8 cellular contexts compared by ENCODE assay signal in the genomic region with DNA sequence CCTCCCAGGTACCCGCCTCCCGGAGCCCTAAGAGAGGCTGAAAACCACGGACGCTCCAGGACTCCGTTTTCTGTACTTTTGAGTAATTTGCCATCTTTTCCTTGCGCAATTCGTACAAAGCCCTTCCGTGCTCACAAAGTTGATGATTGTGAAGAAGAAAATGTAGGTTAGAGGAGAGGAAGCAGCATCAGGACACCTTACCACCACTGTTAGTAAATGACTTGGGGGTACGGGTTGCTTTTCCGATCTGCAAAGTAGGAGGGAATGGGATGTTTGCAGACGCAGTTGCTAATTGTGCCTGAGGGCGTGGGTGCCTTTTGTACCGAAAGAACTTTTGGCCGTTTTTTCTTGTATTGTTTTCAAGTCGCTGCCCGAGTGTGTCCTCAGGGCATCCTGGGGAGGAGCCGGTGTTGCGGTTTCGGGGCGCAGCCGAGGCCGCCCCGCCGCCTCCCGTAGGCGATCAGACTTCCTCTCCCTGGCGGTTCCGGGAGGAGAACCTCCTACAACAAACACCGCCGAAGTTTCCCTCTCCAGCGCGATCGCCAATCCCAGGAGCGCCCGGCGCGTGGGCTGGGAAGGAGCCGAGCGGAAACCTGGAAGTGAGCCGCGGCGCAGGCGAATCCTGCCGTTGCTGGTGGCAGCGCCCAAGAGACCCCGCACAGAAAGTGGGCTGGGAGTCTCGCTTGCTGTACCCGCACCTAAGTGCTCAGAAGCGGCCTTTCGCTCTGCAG. TPM values are rescaled to one million over a fixed set of nuclear protein-coding genes. Genes with fewer than 3 reads are reported as not detected.
DNase-seq lines count a peak whose midpoint lies in the region; ATAC-seq, FAIRE-seq and TF ChIP-seq lines count a peak whose summit lies in the region.

No MANE protein-coding gene starts in this region.

- no peak for DNase-seq in CD8-positive, alpha-beta T cell
- DNase-seq in HS-5 (ENCODE audit: low read depth): peak; percentile 39
- peak; percentile 6 for DNase-seq in activated CD8-positive, alpha-beta T cell treated with anti-CD3 and anti-CD28 coated beads for 36 hours
- peak; percentile 51 to 55 for DNase-seq in frontal cortex (ENCODE audit: low spot score in 2 of 2)
- peak; percentile 20 for DNase-seq in neural crest cell (ENCODE audit: low read depth, low spot score)
- no peak for DNase-seq in NCI-H128 (lab: John Stamatoyannopoulos, UW; ENCODE audit: unreplicated experiment)
- no peak for DNase-seq in NCI-H187 (lab: John Stamatoyannopoulos, UW)

- no peak for ATAC-seq in CD8-positive, alpha-beta T cell
- no peak for ATAC-seq in activated CD8-positive, alpha-beta T cell treated with anti-CD3 and anti-CD28 coated beads for 36 hours
- ATAC-seq in GM21737 (IDR thresholded peaks at IDR 0.05; ENCODE audit: unreplicated experiment): no peak

- H3K9me3 Mint-ChIP-seq in CD8-positive, alpha-beta T cell: no peaks in the 10 kb centered on the region
- H3K9me3 Mint-ChIP-seq in activated CD8-positive, alpha-beta T cell treated with anti-CD3 and anti-CD28 coated beads for 36 hours: no peaks in the 10 kb centered on the region
- no peaks in the 10 kb centered on the region for H3K9me3 Mint-ChIP-seq in neural crest cell

- CTCF ChIA-PET in CD8-positive, alpha-beta T cell (lab: Charles Lee): no interaction called here
- CTCF ChIA-PET in activated CD8-positive, alpha-beta T cell treated with anti-CD3 and anti-CD28 coated beads for 36 hours (lab: Charles Lee): no interaction called here

- H3K4me1 ChIP-seq in CD8-positive, alpha-beta T cell (ENCODE audit: insufficient read depth, low read length): peaks cover 11% of the 10 kb centered on the region

- H3K4me1 Mint-ChIP-seq in CD8-positive, alpha-beta T cell (ENCODE audit: low read depth): peaks cover 17% of the 10 kb centered on the region
- H3K4me1 Mint-ChIP-seq in activated CD8-positive, alpha-beta T cell treated with anti-CD3 and anti-CD28 coated beads for 36 hours (ENCODE audit: low read depth): peaks cover 19% of the 10 kb centered on the region
- H3K4me1 Mint-ChIP-seq in neural crest cell: peaks cover 23% of the 10 kb centered on the region

- no peaks in the 10 kb centered on the region for H3K9me3 ChIP-seq in CD8-positive, alpha-beta T cell (ENCODE audit: low read length)

- FAIRE-seq in frontal cortex (lab: Jason Lieb, UNC): no peak

- peak overlapping the region; percentile 19 for H3K4me3 ChIP-seq in CD8-positive, alpha-beta T cell (ENCODE audit: low read depth, low read length)

- H3K27me3 ChIP-seq in CD8-positive, alpha-beta T cell (ENCODE audit: insufficient read depth, low read length): peaks cover 18% of the 10 kb centered on the region

- peak overlapping the region; percentile 56 for H3K4me3 Mint-ChIP-seq in CD8-positive, alpha-beta T cell
- peak overlapping the region; percentile 57 for H3K4me3 Mint-ChIP-seq in activated CD8-positive, alpha-beta T cell treated with anti-CD3 and anti-CD28 coated beads for 36 hours
- H3K4me3 Mint-ChIP-seq in neural crest cell: peak overlapping the region; percentile 88

- no peaks in the 10 kb centered on the region for H3K36me3 ChIP-seq in CD8-positive, alpha-beta T cell (ENCODE audit: insufficient read depth, low read length)

- no peak overlapping the region for H3K27ac Mint-ChIP-seq in CD8-positive, alpha-beta T cell
- H3K27ac Mint-ChIP-seq in activated CD8-positive, alpha-beta T cell treated with anti-CD3 and anti-CD28 coated beads for 36 hours: no peak overlapping the region
- no peak overlapping the region for H3K27ac Mint-ChIP-seq in neural crest cell (ENCODE audit: unreplicated experiment)

- H3K36me3 Mint-ChIP-seq in CD8-positive, alpha-beta T cell: no peaks in the 10 kb centered on the region
- H3K36me3 Mint-ChIP-seq in activated CD8-positive, alpha-beta T cell treated with anti-CD3 and anti-CD28 coated beads for 36 hours (ENCODE audit: low read depth): no peaks in the 10 kb centered on the region
- H3K36me3 Mint-ChIP-seq in neural crest cell (ENCODE audit: low read depth): no peaks in the 10 kb centered on the region

- intact Hi-C loops in CD8-positive, alpha-beta T cell (cut with DNase I, micrococcal nuclease): no loop called here
- intact Hi-C loops in activated CD8-positive, alpha-beta T cell treated with anti-CD3 and anti-CD28 coated beads for 36 hours (cut with micrococcal nuclease): no loop called here

- POLR2A ChIA-PET in CD8-positive, alpha-beta T cell (lab: Charles Lee): no interaction called here
- POLR2A ChIA-PET in activated CD8-positive, alpha-beta T cell treated with anti-CD3 and anti-CD28 coated beads for 36 hours (lab: Charles Lee): no interaction called here

- no peak for TF ChIP-seq CTCF in CD8-positive, alpha-beta T cell (IDR thresholded peaks at IDR 0.05)
- no peak for TF ChIP-seq CTCF in activated CD8-positive, alpha-beta T cell treated with anti-CD3 and anti-CD28 coated beads for 36 hours (IDR thresholded peaks at IDR 0.05)
- TF ChIP-seq CTCF in neural crest cell (conservative IDR thresholded peaks at IDR 0.05): peak; percentile 16

- H3K27ac ChIP-seq in CD8-positive, alpha-beta T cell (ENCODE audit: low read depth, low read length): no peak overlapping the region

- peaks cover 49% of the 10 kb centered on the region for H3K27me3 Mint-ChIP-seq in CD8-positive, alpha-beta T cell (ENCODE audit: low read depth)
- peaks cover 70% of the 10 kb centered on the region for H3K27me3 Mint-ChIP-seq in activated CD8-positive, alpha-beta T cell treated with anti-CD3 and anti-CD28 coated beads for 36 hours
- peaks cover 71% of the 10 kb centered on the region for H3K27me3 Mint-ChIP-seq in neural crest cell (ENCODE audit: low read depth)

RNA-seq across cellular contexts. Expression of gene PRR15, which starts 1.0 kb away (rescaled TPM):
- total RNA-seq in CD8-positive, alpha-beta T cell: not detected
- total RNA-seq in activated CD8-positive, alpha-beta T cell treated with anti-CD3 and anti-CD28 coated beads for 36 hours: not detected
- 0.41 TPM for total RNA-seq in frontal cortex
- total RNA-seq in neural crest cell: 0.41 TPM in 1 of 2 replicates, not detected in the other

Comparison
In these comparisons a context has a peak if more than half of its experiments do, and no peak if none do; other contexts are left out.
1. DNase-seq: peak in HS-5 (single experiment), activated CD8-positive, alpha-beta T cell treated with anti-CD3 and anti-CD28 coated beads for 36 hours (single experiment), frontal cortex (2 of 2) and neural crest cell (single experiment); none in CD8-positive, alpha-beta T cell (0 of 7), NCI-H128 (single experiment) and NCI-H187 (0 of 2).
2. Peak in every context shown above with its lines, with median percentiles within 50 percentile points of each other: H3K4me3 Mint-ChIP-seq.